ENCODE assay signal across 8 cellular contexts in genomic region chr2:216633616-216634316, GRCh38. TPM values are rescaled to one million over a fixed set of nuclear protein-coding genes. Genes with fewer than 3 reads are reported as not detected.
A peak's percentile ranks its signal among the peaks of the same experiment; 100 is the strongest.
DNase-seq lines count a peak whose midpoint lies in the region; ATAC-seq, FAIRE-seq and TF ChIP-seq lines count a peak whose summit lies in the region.

No MANE protein-coding gene starts in this region.

- TF ChIP-seq RAD21 in SK-N-SH (IDR thresholded peaks at IDR 0.05; ENCODE audit: low read length) = no peak

- H3K36me3 Mint-ChIP-seq in T-helper 2 cell treated with Interferon-gamma antibody and Interleukin-4, amounts not matched to agents 5 μg/mL and 100 μg/mL, for 36 hours (ENCODE audit: low read depth) = peaks cover 6% of the 10 kb centered on the region

- peak overlapping the region; percentile 86 to 99 for H3K4me3 ChIP-seq in SK-N-SH (ENCODE audit: low read depth in 2 of 2, low read length in 1 of 2)
- peak overlapping the region; percentile 37 for H3K4me3 ChIP-seq in fibroblast of the aortic adventitia (ENCODE audit: low read depth, low read length)
- peak overlapping the region; percentile 37 to 69 (median 56) for H3K4me3 ChIP-seq in pancreas

- peak overlapping the region; percentile 73; the same call in 1 of the 2 replicates for H2AFZ ChIP-seq in SK-N-SH (ENCODE audit: low read depth)

- peaks cover 49% of the 10 kb centered on the region for H3K79me2 ChIP-seq in SK-N-SH (ENCODE audit: insufficient read depth)

- TF ChIP-seq CTCF in SK-N-SH (IDR thresholded peaks at IDR 0.05) (no peak), fibroblast of the aortic adventitia (IDR thresholded peaks at IDR 0.05; ENCODE audit: insufficient read depth, low read length) (no peak), pancreas (IDR thresholded peaks at IDR 0.05) (no peak)

- ATAC-seq in pancreas (peak; percentile 11 to 46 (median 22)), GM21529 (IDR thresholded peaks at IDR 0.05; ENCODE audit: unreplicated experiment) (no peak), GM19351 (IDR thresholded peaks at IDR 0.05; ENCODE audit: unreplicated experiment) (no peak)

- H3K27ac Mint-ChIP-seq in T-helper 2 cell treated with Interferon-gamma antibody and Interleukin-4, amounts not matched to agents 5 μg/mL and 100 μg/mL, for 36 hours = no peak overlapping the region

- H3K4me1 ChIP-seq in SK-N-SH (ENCODE audit: control insufficient read depth in 1 of 2, insufficient read depth in 2 of 2, low read depth in 1 of 2, low read length in 1 of 2) (peaks cover 13 to 26% of the 10 kb centered on the region in 2 experiments; a peak in 2 of 4 replicates), pancreas (peaks cover 7 to 18% (median 14%) of the 10 kb centered on the region in 3 donors)

- no peak for DNase-seq in T-helper 2 cell treated with Interferon-gamma antibody and Interleukin-4, amounts not matched to agents 5 μg/mL and 100 μg/mL, for 36 hours (ENCODE audit: low spot score)
- DNase-seq in T-helper 2 cell (no peak), SK-N-SH (peak; percentile 79), fibroblast of the aortic adventitia (ENCODE audit: low read depth) (no peak), pancreas (peak in 4 of 6 donors; percentile 53 to 85 (median 67)), T1000 (lab: John Stamatoyannopoulos, UW) (no peak)

- H3K4me2 ChIP-seq in SK-N-SH = peak overlapping the region; percentile 99

- peaks cover 0 to 9% of the 10 kb centered on the region in 2 experiments for H3K36me3 ChIP-seq in SK-N-SH (replicated peaks in 1 of 2; ENCODE audit: control insufficient read depth in 1 of 2, insufficient read depth in 2 of 2, low read length in 1 of 2)
- H3K36me3 ChIP-seq in pancreas = no peaks in the 10 kb centered on the region

- no peaks in the 10 kb centered on the region for H3K9me2 ChIP-seq in SK-N-SH

- POLR2A ChIA-PET in SK-N-SH (lab: Yijun Ruan, JAX) = no interaction called here

- intact Hi-C loops in pancreas (cut with DNase I) = no loop called here

- CTCF ChIA-PET in SK-N-SH (lab: Yijun Ruan, JAX) = interaction anchor here (0.6 to 8.1 kb wide), 11 partner anchors 10 to 116 kb away, joined by 3 to 82 read pairs (median 5); no protein-coding TSS in a partner anchor

- under 1% methylated on average over 22 of the region's 70 CpGs for WGBS in SK-N-SH (ENCODE audit: low lambda C conversion rate)
- WGBS in pancreas, 2 donors = 0 to 1% methylated on average over 60 to 70 of the region's 70 CpGs

- no peaks in the 10 kb centered on the region for H3K9me3 Mint-ChIP-seq in T-helper 2 cell treated with Interferon-gamma antibody and Interleukin-4, amounts not matched to agents 5 μg/mL and 100 μg/mL, for 36 hours

- FAIRE-seq in pancreas (lab: Jason Lieb, UNC) = no peak

- H3F3A ChIP-seq in SK-N-SH (replicated peaks; ENCODE audit: insufficient read depth) = peaks cover 3% of the 10 kb centered on the region

- H3K9ac ChIP-seq in SK-N-SH = peak overlapping the region; percentile 83

- peak overlapping the region; percentile 84 for H3K4me3 Mint-ChIP-seq in T-helper 2 cell treated with Interferon-gamma antibody and Interleukin-4, amounts not matched to agents 5 μg/mL and 100 μg/mL, for 36 hours

- H3K27ac ChIP-seq in SK-N-SH (ENCODE audit: low read depth in 2 of 2, low read length in 1 of 2) (peak overlapping the region; percentile 67 to 87; a peak in 3 of 4 replicates), pancreas (peak overlapping the region; percentile 7 to 73 (median 41))

- H3K27me3 ChIP-seq in SK-N-SH (ENCODE audit: insufficient read depth) (no peaks in the 10 kb centered on the region), pancreas (no peaks in the 10 kb centered on the region)

- TF ChIP-seq EP300 in SK-N-SH (IDR thresholded peaks at IDR 0.05; ENCODE audit: borderline replicate concordance in 1 of 2, low read depth in 1 of 2, low read length in 1 of 2) = no peak

- H3K4me1 Mint-ChIP-seq in T-helper 2 cell treated with Interferon-gamma antibody and Interleukin-4, amounts not matched to agents 5 μg/mL and 100 μg/mL, for 36 hours (ENCODE audit: low read depth) = peaks cover 26% of the 10 kb centered on the region

- no peaks in the 10 kb centered on the region for H4K20me1 ChIP-seq in SK-N-SH (ENCODE audit: insufficient read depth)

- no peaks in the 10 kb centered on the region for H3K9me3 ChIP-seq in SK-N-SH
- H3K9me3 ChIP-seq in pancreas = no peaks in the 10 kb centered on the region

- peaks cover 72% of the 10 kb centered on the region for H3K27me3 Mint-ChIP-seq in T-helper 2 cell treated with Interferon-gamma antibody and Interleukin-4, amounts not matched to agents 5 μg/mL and 100 μg/mL, for 36 hours (ENCODE audit: low read depth)

TF ChIP-seq in SK-N-SH, 30 proteins besides CTCF, POLR2A, EP300 and RAD21:
- TF ChIP-seq TAF1 (IDR thresholded peaks at IDR 0.05; ENCODE audit: borderline replicate concordance, low read depth, low read length) = 0 out of 2 replicates have a peak, but pooled peaks have one; percentile 12
- 0 out of 2 replicates have a peak, but pooled peaks have one; percentile 16 for TF ChIP-seq ELF1 (IDR thresholded peaks at IDR 0.05)
- TF ChIP-seq FOXM1 (IDR thresholded peaks at IDR 0.05; ENCODE audit: low read depth) = no peak
- TF ChIP-seq NFIC (IDR thresholded peaks at IDR 0.05; ENCODE audit: borderline replicate concordance) = no peak
- no peak for TF ChIP-seq RFX5 (IDR thresholded peaks at IDR 0.05; ENCODE audit: low read length)
- no peak for TF ChIP-seq FOSL2 (IDR thresholded peaks at IDR 0.05; ENCODE audit: borderline replicate concordance, low read depth)

RNA-seq across cellular contexts. Expression of gene IGFBP2, which starts 0.5 kb away (rescaled TPM):
- 668 and 695 TPM in 2 replicates for polyA plus RNA-seq in SK-N-SH (2012; rRNA removed)
- 286 and 490 TPM in 2 replicates for polyA plus RNA-seq in SK-N-SH (2012; cell fraction: cytosol; rRNA removed)
- polyA plus RNA-seq in SK-N-SH (2012; cell fraction: nucleus; rRNA removed) = 566 and 589 TPM in 2 replicates
- 1.1 and 10.6 TPM in 2 replicates for total RNA-seq in fibroblast of the aortic adventitia (ENCODE audit: low replicate concordance)
- 100 to 1,000 TPM in 4 of 6 donors, 10 to 100 TPM in 2; 76.3 to 211 (median 155) TPM for total RNA-seq in pancreas
- 10 to 100 TPM; 43.1 to 56.5 TPM for polyA plus RNA-seq in pancreas

Comparison
In these comparisons a context has a peak if more than half of its experiments do, and no peak if none do; other contexts are left out.
1. DNase-seq: peak in SK-N-SH (single experiment) and pancreas (4 of 6); none in T-helper 2 cell treated with Interferon-gamma antibody and Interleukin-4, amounts not matched to agents 5 μg/mL and 100 μg/mL, for 36 hours (single experiment), T-helper 2 cell (0 of 5), fibroblast of the aortic adventitia (single experiment) and T1000 (single experiment).
2. H3K4me3 ChIP-seq: peak in every context shown above with its lines; median percentile 92 in SK-N-SH; 56 in pancreas; 37 in fibroblast of the aortic adventitia.
3. ATAC-seq: peak in pancreas (4 of 4); none in GM21529 (single experiment) and GM19351 (single experiment).